In genomic region chr11:119388103-119388502, GRCh38 we compare ENCODE assay signal across 36 cellular contexts. TPM values are rescaled to one million over a fixed set of nuclear protein-coding genes. Genes with fewer than 3 reads are reported as not detected.
"Had no signal": no experiment of that assay in that cellular context is flagged by ENCODE, and none has a peak within 500 bp of the region (broad histone marks: within the 10 kb centered on the region; RNA-seq: fewer than 3 reads in every experiment).

No MANE protein-coding gene starts in this region.

- H3K27me3 ChIP-seq: ovary, right lobe of liver, sigmoid colon, suprapubic skin, testis, tibial artery, transverse colon, upper lobe of right lung, uterus had no signal

- H3K4me3 ChIP-seq: ovary, psoas muscle, right lobe of liver, sigmoid colon, suprapubic skin, testis, tibial artery, transverse colon, upper lobe of right lung, uterus had no signal

- H3K4me1 ChIP-seq: parathyroid adenoma, psoas muscle, right lobe of liver, sigmoid colon, suprapubic skin, testis, tibial artery, transverse colon, upper lobe of right lung, uterus had no signal

- H3K4me3 Mint-ChIP-seq: natural killer cell treated with Interleukin-12 subunit alpha and Interleukin-12 subunit beta and Interleukin-15 and Interleukin-18, amount 100 ng/mL, for 72 hours; nephron progenitor cell; neural crest cell; stimulated activated memory B cell treated with anti-CD40 and anti-IgM and Interleukin-4, amounts not matched to agents 10 μg/mL and 1 μg/mL and 100 μg/mL, for 72 hours; stimulated activated naive CD8-positive, alpha-beta T cell treated with anti-CD3 and anti-CD28 coated beads, Interleukin-15, amount 100 ng/mL, for 72 hours; type B pancreatic cell had no signal

- H3K4me1 Mint-ChIP-seq: naive thymus-derived CD8-positive, alpha-beta T cell; nephron progenitor cell; neural crest cell; stimulated activated memory B cell treated with anti-CD40 and anti-IgM and Interleukin-4, amounts not matched to agents 10 μg/mL and 1 μg/mL and 100 μg/mL, for 72 hours; stimulated activated naive CD8-positive, alpha-beta T cell treated with anti-CD3 and anti-CD28 coated beads, Interleukin-15, amount 100 ng/mL, for 72 hours had no signal

- H3K9me3 ChIP-seq: neutrophil, ovary, psoas muscle, right lobe of liver, sigmoid colon, suprapubic skin, testis, tibial artery, transverse colon, upper lobe of right lung, uterus had no signal

- H3K27me3 Mint-ChIP-seq: progenitor cell of endocrine pancreas; stimulated activated naive CD8-positive, alpha-beta T cell treated with anti-CD3 and anti-CD28 coated beads, Interleukin-15, amount 100 ng/mL, for 72 hours; type B pancreatic cell had no signal

- H3K27ac Mint-ChIP-seq: naive thymus-derived CD8-positive, alpha-beta T cell; natural killer cell treated with Interleukin-12 subunit alpha and Interleukin-12 subunit beta and Interleukin-15 and Interleukin-18, amount 100 ng/mL, for 72 hours; nephron progenitor cell; progenitor cell of endocrine pancreas; stimulated activated memory B cell treated with anti-CD40 and anti-IgM and Interleukin-4, amounts not matched to agents 10 μg/mL and 1 μg/mL and 100 μg/mL, for 72 hours; stimulated activated naive CD8-positive, alpha-beta T cell treated with anti-CD3 and anti-CD28 coated beads, Interleukin-15, amount 100 ng/mL, for 72 hours; type B pancreatic cell had no signal

- DNase-seq: naive thymus-derived CD8-positive, alpha-beta T cell; nephron progenitor cell; nucleus accumbens; ovary; posterior cingulate gyrus; psoas muscle; right cardiac atrium; right lobe of liver; sigmoid colon; small intestine; stimulated activated CD4-positive, alpha-beta T cell treated with anti-CD3 and anti-CD28 coated beads, Interleukin-12 subunit alpha, Interleukin-12 subunit beta, amount 100 ng/mL, for 4 hours; stimulated activated CD4-positive, alpha-beta T cell treated with anti-CD3 and anti-CD28 coated beads, Interleukin-1b, Interleukin-23, amount 100 ng/mL, for 48 hours; stimulated activated CD4-positive, alpha-beta T cell treated with anti-CD3 and anti-CD28 coated beads, Interleukin-4, amount 100 ng/mL, for 1 hour; stimulated activated CD4-positive, alpha-beta T cell treated with anti-CD3 and anti-CD28 coated beads, Interleukin-4, amount 100 ng/mL, for 4 hours; stimulated activated CD8-positive, alpha-beta memory T cell treated with anti-CD3 and anti-CD28 coated beads, Interleukin-4, amount 100 ng/mL, for 48 hours; stimulated activated naive CD4-positive, alpha-beta T cell; stimulated activated naive CD8-positive, alpha-beta T cell treated with anti-CD3 and anti-CD28 coated beads, Interleukin-15, amount 100 ng/mL, for 72 hours; stimulated activated naive CD8-positive, alpha-beta T cell treated with anti-CD3 and anti-CD28 coated beads, Interleukin-15, Interleukin-2, amounts not matched to agents 100 U/mL and 50 U/mL, for 24 hours; substantia nigra; testis; tibial artery; transverse colon; upper lobe of right lung; uterus had no signal

- H3K27ac ChIP-seq: neutrophil, ovary, parathyroid adenoma, psoas muscle, right lobe of liver, sigmoid colon, suprapubic skin, testis, tibial artery, transverse colon, upper lobe of right lung, uterus had no signal

- H3K36me3 ChIP-seq: neutrophil, ovary, right lobe of liver, sigmoid colon, suprapubic skin, tibial artery, transverse colon, upper lobe of right lung, uterus had no signal

- H3K9me3 Mint-ChIP-seq: naive thymus-derived CD8-positive, alpha-beta T cell; natural killer cell treated with Interleukin-12 subunit alpha and Interleukin-12 subunit beta and Interleukin-15 and Interleukin-18, amount 100 ng/mL, for 72 hours; nephron progenitor cell; neural crest cell; stimulated activated memory B cell treated with anti-CD40 and anti-IgM and Interleukin-4, amounts not matched to agents 10 μg/mL and 1 μg/mL and 100 μg/mL, for 72 hours; stimulated activated naive CD8-positive, alpha-beta T cell treated with anti-CD3 and anti-CD28 coated beads, Interleukin-15, amount 100 ng/mL, for 72 hours; type B pancreatic cell had no signal

- H3K36me3 Mint-ChIP-seq: naive thymus-derived CD8-positive, alpha-beta T cell; natural killer cell treated with Interleukin-12 subunit alpha and Interleukin-12 subunit beta and Interleukin-15 and Interleukin-18, amount 100 ng/mL, for 72 hours; stimulated activated memory B cell treated with anti-CD40 and anti-IgM and Interleukin-4, amounts not matched to agents 10 μg/mL and 1 μg/mL and 100 μg/mL, for 72 hours; type B pancreatic cell had no signal

RNA-seq across cellular contexts. Expression of gene USP2, which starts 6.6 kb away (rescaled TPM):
- total RNA-seq: natural killer cell treated with Interleukin-12 subunit alpha and Interleukin-12 subunit beta and Interleukin-15 and Interleukin-18, amount 100 ng/mL, for 72 hours had no signal

RNA-seq across cellular contexts. Expression of gene THY1, which starts 34.9 kb away (rescaled TPM):
- total RNA-seq: naive thymus-derived CD8-positive, alpha-beta T cell; natural killer cell treated with Interleukin-12 subunit alpha and Interleukin-12 subunit beta and Interleukin-15 and Interleukin-18, amount 100 ng/mL, for 72 hours had no signal
- polyA plus RNA-seq: naive thymus-derived CD8-positive, alpha-beta T cell had no signal

RNA-seq across cellular contexts. Expression of gene MFRP, which starts 41.6 kb away (rescaled TPM):
- total RNA-seq: naive thymus-derived CD8-positive, alpha-beta T cell; natural killer cell treated with Interleukin-12 subunit alpha and Interleukin-12 subunit beta and Interleukin-15 and Interleukin-18, amount 100 ng/mL, for 72 hours; neural crest cell; omental fat pad; progenitor cell of endocrine pancreas; psoas muscle; renal cortical epithelial cell; right lobe of liver; skeletal muscle tissue; testis; upper lobe of right lung; urinary bladder had no signal
- polyA plus RNA-seq: naive thymus-derived CD8-positive, alpha-beta T cell; ovary; sigmoid colon had no signal

RNA-seq across cellular contexts. Expression of gene C1QTNF5, which starts 47.4 kb away (rescaled TPM):
- total RNA-seq: naive thymus-derived CD8-positive, alpha-beta T cell; natural killer cell treated with Interleukin-12 subunit alpha and Interleukin-12 subunit beta and Interleukin-15 and Interleukin-18, amount 100 ng/mL, for 72 hours had no signal
- polyA plus RNA-seq: naive thymus-derived CD8-positive, alpha-beta T cell had no signal
